In the genomic region with DNA sequence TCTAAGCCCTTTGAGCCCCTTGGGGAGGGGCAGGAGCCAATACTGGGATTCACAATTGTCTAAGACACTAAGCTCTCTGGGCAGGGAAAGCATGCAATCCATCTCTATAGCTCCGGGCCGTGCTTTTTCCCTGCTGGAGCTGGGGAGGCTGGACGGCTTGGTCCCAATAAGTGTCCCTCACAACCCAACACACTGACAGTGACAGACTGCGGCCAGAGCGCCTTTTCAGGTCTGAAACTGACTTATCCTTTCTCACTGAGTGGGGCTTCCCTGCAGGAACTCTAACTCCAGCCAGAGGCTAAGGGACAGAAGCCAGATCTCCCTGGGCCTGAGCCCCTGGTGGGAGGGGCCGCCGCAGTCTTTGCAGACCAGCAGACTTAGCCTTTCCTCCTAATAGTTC, we compare ENCODE assay signal across 38 cellular contexts.
"Had no signal": no experiment of that assay in that cellular context is flagged by ENCODE, and none has a peak within 500 bp of the region (broad histone marks: within the 10 kb centered on the region; RNA-seq: fewer than 3 reads in every experiment).

No MANE protein-coding gene starts in this region.

- H3K27me3 Mint-ChIP-seq: activated naive CD4-positive, alpha-beta T cell treated with anti-CD3 and anti-CD28 coated beads, Interleukin-2, amount 10 ng/mL, durations not matched to agents 7 days and 5 days; activated naive CD8-positive, alpha-beta T cell treated with anti-CD3 and anti-CD28 coated beads for 36 hours; activated naive CD8-positive, alpha-beta T cell treated with anti-CD3 and anti-CD28 coated beads, Interleukin-2, amount 10 ng/mL, durations not matched to agents 7 days and 5 days; activated naive CD8-positive, alpha-beta T cell treated with anti-CD3 and anti-CD28 coated beads, Interleukin-2, amount 50 U/mL, for 24 hours had no signal

- H3K4me3 Mint-ChIP-seq: activated naive CD4-positive, alpha-beta T cell treated with anti-CD3 and anti-CD28 coated beads for 36 hours; activated naive CD4-positive, alpha-beta T cell treated with anti-CD3 and anti-CD28 coated beads, Interleukin-2, amount 10 ng/mL, durations not matched to agents 7 days and 5 days; activated naive CD4-positive, alpha-beta T cell treated with anti-CD3 and anti-CD28 coated beads, Interleukin-2, amount 50 U/mL, for 24 hours; activated naive CD8-positive, alpha-beta T cell; activated naive CD8-positive, alpha-beta T cell treated with anti-CD3 and anti-CD28 coated beads for 36 hours; activated naive CD8-positive, alpha-beta T cell treated with anti-CD3 and anti-CD28 coated beads, Interleukin-2, amount 10 ng/mL, durations not matched to agents 7 days and 5 days; activated naive CD8-positive, alpha-beta T cell treated with anti-CD3 and anti-CD28 coated beads, Interleukin-2, amount 50 U/mL, for 24 hours; activated T-cell treated with anti-CD3 and anti-CD28 coated beads, Interleukin-2, amount 50 U/mL, for 24 hours; activated T-cell treated with anti-CD3 and anti-CD28 coated beads, Interleukin-2, amount 50 U/mL, for 4 hours; activated T-cell treated with anti-CD3 and anti-CD28 coated beads, Interleukin-2, amount 50 U/mL, for 72 hours; activated T-helper 1 cell treated with anti-CD3 and anti-CD28 coated beads, Interleukin-12 subunit alpha, Interleukin-12 subunit beta, Interleukin-2, Interleukin-4 antibody, amounts not matched to agents 30 ng/mL and 10 ng/mL and 1 ng/mL, durations not matched to agents 14 hours and 24 hours and 36 hours; activated T-helper 17 cell treated with anti-CD3 and anti-CD28 coated beads, Interleukin-2, amount 50 U/mL, for 72 hours; brain; central memory CD8-positive, alpha-beta T cell had no signal

- ATAC-seq: activated naive CD4-positive, alpha-beta T cell treated with anti-CD3 and anti-CD28 coated beads, Interleukin-2, amount 50 U/mL, for 72 hours; activated naive CD8-positive, alpha-beta T cell treated with anti-CD3 and anti-CD28 coated beads, Interleukin-2, amount 50 U/mL, for 24 hours; activated T-cell treated with anti-CD3 and anti-CD28 coated beads, Interleukin-2, amount 50 U/mL, for 4 hours; activated T-cell treated with anti-CD3 and anti-CD28 coated beads, Interleukin-2, amount 50 U/mL, for 72 hours; activated T-helper 17 cell treated with anti-CD3 and anti-CD28 coated beads, Interleukin-2, amount 50 U/mL, for 72 hours; body of pancreas had no signal

- H3K4me3 ChIP-seq: ascending aorta, body of pancreas, breast epithelium, cardiac muscle cell had no signal

- H3K9me3 Mint-ChIP-seq: activated naive CD4-positive, alpha-beta T cell treated with anti-CD3 and anti-CD28 coated beads for 36 hours; activated naive CD4-positive, alpha-beta T cell treated with anti-CD3 and anti-CD28 coated beads, Interleukin-2, amount 10 ng/mL, durations not matched to agents 7 days and 5 days; activated naive CD4-positive, alpha-beta T cell treated with anti-CD3 and anti-CD28 coated beads, Interleukin-2, amount 50 U/mL, for 24 hours; activated naive CD4-positive, alpha-beta T cell treated with anti-CD3 and anti-CD28 coated beads, Interleukin-2, amount 50 U/mL, for 72 hours; activated naive CD8-positive, alpha-beta T cell treated with anti-CD3 and anti-CD28 coated beads for 36 hours; activated naive CD8-positive, alpha-beta T cell treated with anti-CD3 and anti-CD28 coated beads, Interleukin-2, amount 10 ng/mL, durations not matched to agents 7 days and 5 days; activated naive CD8-positive, alpha-beta T cell treated with anti-CD3 and anti-CD28 coated beads, Interleukin-2, amount 50 U/mL, for 24 hours; activated T-cell treated with anti-CD3 and anti-CD28 coated beads, Interleukin-2, amount 50 U/mL, for 24 hours; activated T-cell treated with anti-CD3 and anti-CD28 coated beads, Interleukin-2, amount 50 U/mL, for 4 hours; activated T-cell treated with anti-CD3 and anti-CD28 coated beads, Interleukin-2, amount 50 U/mL, for 72 hours; activated T-helper 1 cell treated with anti-CD3 and anti-CD28 coated beads, Interleukin-12 subunit alpha, Interleukin-12 subunit beta, Interleukin-2, Interleukin-4 antibody, amounts not matched to agents 30 ng/mL and 10 ng/mL and 1 ng/mL, durations not matched to agents 14 hours and 24 hours and 36 hours; activated T-helper 17 cell treated with anti-CD3 and anti-CD28 coated beads, Interleukin-2, amount 50 U/mL, for 72 hours; activated T-helper 2 cell treated with anti-CD3 and anti-CD28 coated beads, Interferon-gamma antibody, Interleukin-2, Interleukin-4, amounts not matched to agents 10 μg/mL and 5 μg/mL and 100 μg/mL, durations not matched to agents 14 hours and 24 hours and 36 hours; central memory CD8-positive, alpha-beta T cell had no signal

- FAIRE-seq: astrocyte, bronchial epithelial cell, colon had no signal

- H3K27me3 ChIP-seq: ascending aorta, body of pancreas, brain microvascular endothelial cell, cardiac muscle cell had no signal

- H3K27ac Mint-ChIP-seq: activated naive CD4-positive, alpha-beta T cell treated with anti-CD3 and anti-CD28 coated beads for 36 hours; activated naive CD4-positive, alpha-beta T cell treated with anti-CD3 and anti-CD28 coated beads, Interleukin-2, amount 10 ng/mL, durations not matched to agents 7 days and 5 days; activated naive CD4-positive, alpha-beta T cell treated with anti-CD3 and anti-CD28 coated beads, Interleukin-2, amount 50 U/mL, for 24 hours; activated naive CD4-positive, alpha-beta T cell treated with anti-CD3 and anti-CD28 coated beads, Interleukin-2, amount 50 U/mL, for 72 hours; activated naive CD8-positive, alpha-beta T cell; activated naive CD8-positive, alpha-beta T cell treated with anti-CD3 and anti-CD28 coated beads for 36 hours; activated naive CD8-positive, alpha-beta T cell treated with anti-CD3 and anti-CD28 coated beads, Interleukin-2, amount 10 ng/mL, durations not matched to agents 7 days and 5 days; activated naive CD8-positive, alpha-beta T cell treated with anti-CD3 and anti-CD28 coated beads, Interleukin-2, amount 50 U/mL, for 24 hours; activated T-cell treated with anti-CD3 and anti-CD28 coated beads, Interleukin-2, amount 50 U/mL, for 24 hours; activated T-cell treated with anti-CD3 and anti-CD28 coated beads, Interleukin-2, amount 50 U/mL, for 72 hours; activated T-helper 1 cell treated with anti-CD3 and anti-CD28 coated beads, Interleukin-12 subunit alpha, Interleukin-12 subunit beta, Interleukin-2, Interleukin-4 antibody, amounts not matched to agents 30 ng/mL and 10 ng/mL and 1 ng/mL, durations not matched to agents 14 hours and 24 hours and 36 hours; activated T-helper 17 cell treated with anti-CD3 and anti-CD28 coated beads, Interleukin-2, amount 50 U/mL, for 72 hours; activated T-helper 2 cell treated with anti-CD3 and anti-CD28 coated beads, Interferon-gamma antibody, Interleukin-2, Interleukin-4, amounts not matched to agents 10 μg/mL and 5 μg/mL and 100 μg/mL, durations not matched to agents 14 hours and 24 hours and 36 hours; brain had no signal

- H3K27ac ChIP-seq: ascending aorta, body of pancreas, brain microvascular endothelial cell, breast epithelium, cardiac muscle cell had no signal

- H3K4me1 Mint-ChIP-seq: activated naive CD4-positive, alpha-beta T cell treated with anti-CD3 and anti-CD28 coated beads, Interleukin-2, amount 10 ng/mL, durations not matched to agents 7 days and 5 days; activated naive CD4-positive, alpha-beta T cell treated with anti-CD3 and anti-CD28 coated beads, Interleukin-2, amount 50 U/mL, for 24 hours; activated naive CD8-positive, alpha-beta T cell treated with anti-CD3 and anti-CD28 coated beads for 36 hours; activated naive CD8-positive, alpha-beta T cell treated with anti-CD3 and anti-CD28 coated beads, Interleukin-2, amount 10 ng/mL, durations not matched to agents 7 days and 5 days; activated naive CD8-positive, alpha-beta T cell treated with anti-CD3 and anti-CD28 coated beads, Interleukin-2, amount 50 U/mL, for 24 hours; activated T-helper 17 cell treated with anti-CD3 and anti-CD28 coated beads, Interleukin-2, amount 50 U/mL, for 72 hours; brain; central memory CD8-positive, alpha-beta T cell had no signal

- H3K36me3 Mint-ChIP-seq: activated naive CD4-positive, alpha-beta T cell treated with anti-CD3 and anti-CD28 coated beads, Interleukin-2, amount 10 ng/mL, durations not matched to agents 7 days and 5 days; activated naive CD4-positive, alpha-beta T cell treated with anti-CD3 and anti-CD28 coated beads, Interleukin-2, amount 50 U/mL, for 24 hours; activated naive CD4-positive, alpha-beta T cell treated with anti-CD3 and anti-CD28 coated beads, Interleukin-2, amount 50 U/mL, for 72 hours; activated naive CD8-positive, alpha-beta T cell; activated naive CD8-positive, alpha-beta T cell treated with anti-CD3 and anti-CD28 coated beads for 36 hours; activated naive CD8-positive, alpha-beta T cell treated with anti-CD3 and anti-CD28 coated beads, Interleukin-2, amount 10 ng/mL, durations not matched to agents 7 days and 5 days; brain had no signal

- H3K4me1 ChIP-seq: ascending aorta, body of pancreas, breast epithelium had no signal

- H3K36me3 ChIP-seq: ascending aorta, brain microvascular endothelial cell, breast epithelium, cardiac muscle cell had no signal

- DNase-seq: activated effector memory CD4-positive, alpha-beta T cell treated with anti-CD3 and anti-CD28 coated beads, Interleukin-2, amount 50 U/mL, for 16 hours; activated effector memory CD4-positive, alpha-beta T cell treated with Interleukin-2 at 50 U/mL for 16 hours; activated gamma-delta T cell; activated gamma-delta T cell treated with Interleukin-2 at 50 U/mL for 16 hours; activated naive CD4-positive, alpha-beta T cell; activated naive CD4-positive, alpha-beta T cell treated with anti-CD3 and anti-CD28 coated beads for 36 hours; activated naive CD4-positive, alpha-beta T cell treated with anti-CD3 and anti-CD28 coated beads, Interleukin-2, amount 10 ng/mL, durations not matched to agents 7 days and 5 days; activated naive CD4-positive, alpha-beta T cell treated with anti-CD3 and anti-CD28 coated beads, Interleukin-2, amount 50 U/mL, for 16 hours; activated naive CD4-positive, alpha-beta T cell treated with Interleukin-2 at 50 U/mL for 16 hours; activated naive CD8-positive, alpha-beta T cell treated with anti-CD3 and anti-CD28 coated beads for 36 hours; activated naive CD8-positive, alpha-beta T cell treated with anti-CD3 and anti-CD28 coated beads, Interleukin-2, amount 10 ng/mL, durations not matched to agents 7 days and 5 days; activated naive CD8-positive, alpha-beta T cell treated with anti-CD3 and anti-CD28 coated beads, Interleukin-2, amount 50 U/mL, for 24 hours; activated T-cell treated with anti-CD3 and anti-CD28 coated beads, Interleukin-2, amount 50 U/mL, for 24 hours; activated T-cell treated with anti-CD3 and anti-CD28 coated beads, Interleukin-2, amount 50 U/mL, for 4 hours; activated T-cell treated with anti-CD3 and anti-CD28 coated beads, Interleukin-2, amount 50 U/mL, for 48 hours; activated T-cell treated with anti-CD3 and anti-CD28 coated beads, Interleukin-2, amount 50 U/mL, for 72 hours; amniotic stem cell; amygdala; anterior cingulate cortex; body of pancreas; brain microvascular endothelial cell; caudate nucleus; central memory CD4-positive, alpha-beta T cell; cerebellar nuclear complex had no signal

- H3K9me3 ChIP-seq: body of pancreas had no signal
